In the genomic region with DNA sequence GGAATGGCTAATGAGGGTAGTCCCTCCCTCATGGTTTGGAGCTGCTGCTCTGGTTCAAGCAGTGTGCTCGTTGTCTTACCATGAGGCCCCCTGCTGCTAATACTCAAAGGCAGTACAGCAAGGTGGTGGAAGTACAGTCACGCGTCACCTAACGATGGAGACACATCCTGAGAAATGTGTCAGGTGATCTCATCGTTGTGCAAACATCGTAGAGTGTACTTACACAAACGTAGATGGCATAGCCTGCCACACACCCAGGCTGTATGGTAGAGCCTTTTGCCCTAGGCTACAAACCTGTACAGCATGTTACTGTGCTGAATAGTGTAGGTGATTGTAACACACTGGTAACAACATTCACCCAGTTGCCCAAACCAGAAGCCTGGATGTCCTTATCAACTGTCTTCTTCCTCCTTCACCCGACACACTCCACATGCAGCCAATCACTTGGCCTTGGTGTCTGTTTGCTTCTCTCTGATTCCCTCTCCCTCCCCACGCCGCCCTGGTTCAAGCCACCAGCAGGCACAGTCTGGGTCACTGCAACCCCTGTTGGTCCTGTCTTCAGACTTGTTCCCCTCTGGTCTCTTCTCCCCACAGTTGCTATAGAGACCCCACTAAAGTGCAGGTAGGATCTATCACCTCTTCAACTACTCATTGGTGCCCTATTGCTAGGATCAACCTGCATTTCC, we compare ENCODE assay signal across 22 cellular contexts. TPM values are rescaled to one million over a fixed set of nuclear protein-coding genes. Genes with fewer than 3 reads are reported as not detected.
DNase-seq lines count a peak whose midpoint lies in the region; ATAC-seq lines count a peak whose summit lies in the region.
"Had no signal": no experiment of that assay in that cellular context is flagged by ENCODE, and none has a peak within 500 bp of the region (broad histone marks: within the 10 kb centered on the region; RNA-seq: fewer than 3 reads in every experiment).

No MANE protein-coding gene starts in this region.

- intact Hi-C loops in posterior vena cava (cut with DNase I): loop anchor here (10.0 kb wide), 2 partner anchors 87 to 173 kb away; no protein-coding TSS in a partner anchor

- no peak for ATAC-seq in GM18909 (IDR thresholded peaks at IDR 0.05; ENCODE audit: poor library complexity, unreplicated experiment)
- no peak for ATAC-seq in HG03139 (IDR thresholded peaks at IDR 0.05; ENCODE audit: unreplicated experiment)
- ATAC-seq: sciatic nerve; stimulated activated naive CD8-positive, alpha-beta T cell treated with anti-CD3 and anti-CD28 coated beads, Interleukin-15, Interleukin-2, amounts not matched to agents 100 U/mL and 50 U/mL, for 24 hours had no signal

- H3K4me3 ChIP-seq in SK-N-MC: no peak overlapping the region
- H3K4me3 ChIP-seq: cardiac muscle cell, esophagus squamous epithelium, left ventricle myocardium inferior had no signal

- H3K9ac ChIP-seq in SK-N-MC (ENCODE audit: insufficient read length): no peak overlapping the region

- H3K9me3 ChIP-seq in SK-N-MC (ENCODE audit: low read depth, low read length): no peaks in the 10 kb centered on the region
- H3K9me3 ChIP-seq: esophagus squamous epithelium, left ventricle myocardium inferior had no signal

- H3K27ac ChIP-seq in SK-N-MC: peak overlapping the region; percentile 75; the same call in 1 of the 2 replicates
- H3K27ac ChIP-seq: cardiac muscle cell, esophagus squamous epithelium, left ventricle myocardium inferior had no signal

- H3K36me3 ChIP-seq in SK-N-MC (ENCODE audit: insufficient read depth, low read length): no peaks in the 10 kb centered on the region
- H3K36me3 ChIP-seq: cardiac muscle cell, esophagus squamous epithelium, left ventricle myocardium inferior had no signal

- DNase-seq in NCI-H526 (lab: John Stamatoyannopoulos, UW) (peak; percentile 24 to 26), NCI-H526 treated with DMSO at 0.1 percent for 48 hours (lab: John Stamatoyannopoulos, UW) (no peak), NCI-H2107 (lab: John Stamatoyannopoulos, UW) (peak; percentile 27), SK-N-MC (ENCODE audit: low read depth, low spot score) (no peak), posterior vena cava (ENCODE audit: low spot score) (peak; percentile 32), NCI-H1048 (lab: John Stamatoyannopoulos, UW) (no peak)
- DNase-seq: activated CD4-positive, alpha-beta T cell treated with anti-CD3 and anti-CD28 coated beads, Interleukin-2, amount 50 U/mL, for 4 hours; activated naive CD8-positive, alpha-beta T cell treated with anti-CD3 and anti-CD28 coated beads for 36 hours; activated T-cell treated with anti-CD3 and anti-CD28 coated beads, Interleukin-2, amount 50 U/mL, for 48 hours; esophagus squamous epithelium; left ventricle myocardium inferior; NCI-H1694 treated with DMSO at 0.1 percent for 48 hours; occipital lobe; RPMI8226; stimulated activated naive CD8-positive, alpha-beta T cell treated with anti-CD3 and anti-CD28 coated beads, Interleukin-15, Interleukin-2, amounts not matched to agents 100 U/mL and 50 U/mL, for 24 hours; trophoblast cell had no signal

RNA-seq across cellular contexts. Expression of gene KCNA2, which starts 6.0 kb away (rescaled TPM):
- total RNA-seq in posterior vena cava: 1 to 10 TPM in 1 of 2 donors, under 1 TPM in 1; 1.00 to 2.7 TPM
- total RNA-seq: glomerular endothelial cell, M059J had no signal

Comparison
In these comparisons a context has a peak if more than half of its experiments do, and no peak if none do; other contexts are left out.
1. DNase-seq: peak in NCI-H526 (2 of 2), NCI-H2107 (single experiment) and posterior vena cava (single experiment); none in NCI-H526 treated with DMSO at 0.1 percent for 48 hours (single experiment), SK-N-MC (single experiment) and NCI-H1048 (single experiment).